20 cellular contexts compared by ENCODE assay signal in the genomic region with DNA sequence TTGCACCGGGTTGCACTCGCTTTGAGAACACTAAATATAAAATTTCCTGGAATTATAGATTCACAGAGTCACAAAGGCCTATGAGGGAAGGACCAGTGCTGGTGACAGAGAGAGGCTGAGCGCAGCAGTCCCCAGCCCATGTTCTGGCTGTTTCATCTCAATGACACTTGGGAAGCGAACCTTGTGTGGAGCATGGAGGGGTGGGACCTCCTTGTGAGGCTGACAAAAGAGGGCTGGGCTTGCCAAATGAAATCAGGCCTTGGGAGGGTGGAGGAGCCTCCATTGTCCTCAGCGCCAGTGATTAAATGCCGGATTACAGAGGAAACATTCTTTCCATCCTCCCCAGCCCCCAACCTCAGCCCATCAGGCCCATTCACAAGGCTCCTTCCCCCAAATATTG.
"Had no signal": no experiment of that assay in that cellular context is flagged by ENCODE, and none has a peak within 500 bp of the region (broad histone marks: within the 10 kb centered on the region; RNA-seq: fewer than 3 reads in every experiment).

No MANE protein-coding gene starts in this region.

- H3K27ac ChIP-seq: epithelial cell of prostate, foreskin keratinocyte, parathyroid adenoma, spleen, thyroid gland, VCaP had no signal

- H3K27ac Mint-ChIP-seq: activated naive CD8-positive, alpha-beta T cell; activated T-helper 1 cell treated with anti-CD3 and anti-CD28 coated beads, Interleukin-12 subunit alpha, Interleukin-12 subunit beta, Interleukin-2, Interleukin-4 antibody, amounts not matched to agents 30 ng/mL and 10 ng/mL and 1 ng/mL, durations not matched to agents 14 hours and 24 hours and 36 hours; immature natural killer cell; naive thymus-derived CD8-positive, alpha-beta T cell; stimulated activated naive B cell treated with anti-CD40 and anti-IgM and Interleukin-4, amounts not matched to agents 10 μg/mL and 1 μg/mL and 100 μg/mL, for 72 hours; T-helper 1 cell treated with Interleukin-12 subunit alpha and Interleukin-12 subunit beta and Interleukin-4 antibody, amounts not matched to agents 30 μg/mL and 1 μg/mL, for 36 hours had no signal

- H3K9me3 Mint-ChIP-seq: activated T-helper 1 cell treated with anti-CD3 and anti-CD28 coated beads, Interleukin-12 subunit alpha, Interleukin-12 subunit beta, Interleukin-2, Interleukin-4 antibody, amounts not matched to agents 30 ng/mL and 10 ng/mL and 1 ng/mL, durations not matched to agents 14 hours and 24 hours and 36 hours; T-helper 1 cell treated with Interleukin-12 subunit alpha and Interleukin-12 subunit beta and Interleukin-4 antibody, amounts not matched to agents 30 μg/mL and 1 μg/mL, for 36 hours had no signal

- H3K4me3 Mint-ChIP-seq: activated naive CD8-positive, alpha-beta T cell; activated T-helper 1 cell treated with anti-CD3 and anti-CD28 coated beads, Interleukin-12 subunit alpha, Interleukin-12 subunit beta, Interleukin-2, Interleukin-4 antibody, amounts not matched to agents 30 ng/mL and 10 ng/mL and 1 ng/mL, durations not matched to agents 14 hours and 24 hours and 36 hours; immature natural killer cell; naive thymus-derived CD8-positive, alpha-beta T cell; stimulated activated naive B cell treated with anti-CD40 and anti-IgM and Interleukin-4, amounts not matched to agents 10 μg/mL and 1 μg/mL and 100 μg/mL, for 72 hours; T-helper 1 cell treated with Interleukin-12 subunit alpha and Interleukin-12 subunit beta and Interleukin-4 antibody, amounts not matched to agents 30 μg/mL and 1 μg/mL, for 36 hours had no signal

- H3K27me3 ChIP-seq: thyroid gland had no signal

- H2AFZ ChIP-seq: parathyroid adenoma had no signal

- H3K79me2 ChIP-seq: parathyroid adenoma had no signal

- H3K9ac ChIP-seq: parathyroid adenoma had no signal

- H3K4me3 ChIP-seq: spleen, thyroid gland had no signal

- H3K4me1 ChIP-seq: foreskin keratinocyte, parathyroid adenoma, thyroid gland had no signal

- H3K9me3 ChIP-seq: thyroid gland had no signal

- DNase-seq: activated CD4-positive, alpha-beta T cell treated with anti-CD3 and anti-CD28 coated beads for 1 hour; activated CD4-positive, alpha-beta T cell treated with anti-CD3 and anti-CD28 coated beads, Interleukin-2, amount 50 U/mL, for 4 hours; activated T-cell treated with anti-CD3 and anti-CD28 coated beads for 4 hours; dermis blood vessel endothelial cell; foreskin keratinocyte; glutamatergic neuron; immature natural killer cell; kidney glomerular epithelial cell; left ventricle myocardium superior; mesenchymal stem cell; naive thymus-derived CD8-positive, alpha-beta T cell; spleen; stimulated activated naive B cell treated with anti-CD40 and anti-IgM and Interleukin-4, amounts not matched to agents 10 μg/mL and 1 μg/mL and 100 μg/mL, for 72 hours; thyroid gland had no signal

- H3K4me1 Mint-ChIP-seq: immature natural killer cell; naive thymus-derived CD8-positive, alpha-beta T cell; stimulated activated naive B cell treated with anti-CD40 and anti-IgM and Interleukin-4, amounts not matched to agents 10 μg/mL and 1 μg/mL and 100 μg/mL, for 72 hours had no signal

- ATAC-seq: foreskin keratinocyte; left ventricle myocardium superior; naive thymus-derived CD8-positive, alpha-beta T cell; stimulated activated naive B cell treated with anti-CD40 and anti-IgM and Interleukin-4, amounts not matched to agents 10 μg/mL and 1 μg/mL and 100 μg/mL, for 72 hours had no signal

- H3K36me3 Mint-ChIP-seq: stimulated activated naive B cell treated with anti-CD40 and anti-IgM and Interleukin-4, amounts not matched to agents 10 μg/mL and 1 μg/mL and 100 μg/mL, for 72 hours had no signal
